In the genomic region with DNA sequence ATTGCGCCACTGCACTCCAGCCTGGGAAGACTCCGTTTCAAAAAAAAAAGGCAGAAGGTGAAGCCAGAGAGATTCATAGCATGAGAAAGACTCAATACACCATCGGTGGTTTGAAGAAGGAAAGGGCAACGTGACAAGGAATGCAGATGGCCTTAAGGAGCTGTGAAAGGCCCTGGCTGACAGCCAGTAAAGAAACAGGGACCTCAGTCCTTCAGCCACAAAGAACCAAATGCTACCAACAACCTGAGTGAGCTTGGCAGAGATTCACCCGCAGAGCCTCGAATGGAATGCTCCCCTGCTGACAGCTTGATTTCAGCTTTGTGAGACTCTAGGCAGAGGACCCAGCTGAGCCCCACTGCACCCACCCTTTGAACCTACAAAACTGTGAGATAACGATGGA, we compare ENCODE assay signal across 15 cellular contexts.
A peak's percentile ranks its signal among the peaks of the same experiment; 100 is the strongest.
DNase-seq lines count a peak whose midpoint lies in the region; ATAC-seq, FAIRE-seq and TF ChIP-seq lines count a peak whose summit lies in the region.
"Had no signal": no experiment of that assay in that cellular context is flagged by ENCODE, and none has a peak within 500 bp of the region (broad histone marks: within the 10 kb centered on the region; RNA-seq: fewer than 3 reads in every experiment).

No MANE protein-coding gene starts in this region.

- H3K4me1 ChIP-seq in RWPE2 (ENCODE audit: insufficient read depth, poor library complexity, severe bottlenecking) (peaks cover 34% of the 10 kb centered on the region), fibroblast of lung (ENCODE audit: control insufficient read depth, extremely low read depth, insufficient read depth, low read length) (peaks cover 30% of the 10 kb centered on the region)
- H3K4me1 ChIP-seq: right lobe of liver had no signal

- H3K4me2 ChIP-seq in fibroblast of lung (ENCODE audit: extremely low read depth, insufficient read depth, low read length): no peak overlapping the region

- H3K27ac Mint-ChIP-seq in T-cell: no peak overlapping the region
- H3K27ac Mint-ChIP-seq: activated naive CD8-positive, alpha-beta T cell had no signal

- H3K27ac ChIP-seq in RWPE2 (ENCODE audit: poor library complexity, severe bottlenecking) (peak overlapping the region; percentile 89), fibroblast of lung (ENCODE audit: insufficient read depth, low read length) (peak overlapping the region; percentile 86)
- H3K27ac ChIP-seq: 22Rv1, left ventricle myocardium inferior, right lobe of liver had no signal

- no peak overlapping the region for H3K4me3 ChIP-seq in RWPE2 (ENCODE audit: severe bottlenecking)
- no peak overlapping the region for H3K4me3 ChIP-seq in fibroblast of lung (replicated peaks in 1 of 4; ENCODE audit: control extremely low read depth in 1 of 4, insufficient read depth in 1 of 4, low read depth in 3 of 4, low read length in 4 of 4)
- H3K4me3 ChIP-seq: left ventricle myocardium inferior, right lobe of liver had no signal

- TF ChIP-seq CTCF in RWPE2 (IDR thresholded peaks at IDR 0.05; ENCODE audit: poor library complexity, severe bottlenecking): no peak
- TF ChIP-seq CTCF in fibroblast of lung (conservative IDR thresholded peaks at IDR 0.05 in 1 of 2, IDR thresholded peaks at IDR 0.05 in 1 of 2; ENCODE audit: low read depth in 1 of 2, low read length in 2 of 2): no peak
- no peak for TF ChIP-seq CTCF in GM13977 (IDR thresholded peaks at IDR 0.05; ENCODE audit: extremely low read depth, insufficient read depth, missing control alignments)

- H3K9me3 ChIP-seq in RWPE2 (ENCODE audit: severe bottlenecking): no peaks in the 10 kb centered on the region
- H3K9me3 ChIP-seq in fibroblast of lung (ENCODE audit: control insufficient read depth, insufficient read depth, low read depth, low read length): peaks cover 2% of the 10 kb centered on the region
- H3K9me3 ChIP-seq: right lobe of liver had no signal

- H3K9ac ChIP-seq in fibroblast of lung (ENCODE audit: insufficient read depth, low read length): no peak overlapping the region

- peaks cover 0 to 18% of the 10 kb centered on the region in 2 donors for H3K27me3 Mint-ChIP-seq in T-cell
- H3K27me3 Mint-ChIP-seq: activated naive CD8-positive, alpha-beta T cell had no signal

- H3K79me2 ChIP-seq in fibroblast of lung (ENCODE audit: control insufficient read depth, insufficient read depth, low read length): no peaks in the 10 kb centered on the region

- no peak for ATAC-seq in RWPE2 (ENCODE audit: low read depth)
- ATAC-seq in T-cell (replicated peaks in 1 of 4): no peak
- ATAC-seq: right lobe of liver had no signal

- no peaks in the 10 kb centered on the region for H3K36me3 Mint-ChIP-seq in T-cell
- H3K36me3 Mint-ChIP-seq: activated naive CD8-positive, alpha-beta T cell had no signal

- no peaks in the 10 kb centered on the region for H4K20me1 ChIP-seq in fibroblast of lung (ENCODE audit: control insufficient read depth, extremely low read depth, insufficient read depth, low read length)

- H3K4me3 Mint-ChIP-seq in T-cell: no peak overlapping the region
- H3K4me3 Mint-ChIP-seq: activated naive CD8-positive, alpha-beta T cell had no signal

- FAIRE-seq in urothelium cell line (lab: Jason Lieb, UNC): no peak
- FAIRE-seq in HTR-8/SVneo (lab: Jason Lieb, UNC): no peak

- no peaks in the 10 kb centered on the region for H3K36me3 ChIP-seq in RWPE2 (ENCODE audit: low read depth)
- H3K36me3 ChIP-seq in fibroblast of lung (ENCODE audit: control insufficient read depth, insufficient read depth, low read length): no peaks in the 10 kb centered on the region
- H3K36me3 ChIP-seq: left ventricle myocardium inferior, right lobe of liver had no signal

- CTCF ChIA-PET in T-cell (lab: Charles Lee): no interaction called here

- POLR2A ChIA-PET in T-cell (lab: Charles Lee): no interaction called here

- peaks cover 0 to 4% (median 4%) of the 10 kb centered on the region in 3 donors for H3K9me3 Mint-ChIP-seq in T-cell

- peaks cover 6 to 8% (median 8%) of the 10 kb centered on the region in 3 donors for H3K4me1 Mint-ChIP-seq in T-cell

- H2AFZ ChIP-seq in fibroblast of lung (ENCODE audit: low read length): no peak overlapping the region

- H3K27me3 ChIP-seq in RWPE2 (ENCODE audit: insufficient read depth, poor library complexity, severe bottlenecking) (no peaks in the 10 kb centered on the region), fibroblast of lung (ENCODE audit: control insufficient read depth, insufficient read depth, low read length) (no peaks in the 10 kb centered on the region)
- H3K27me3 ChIP-seq: right lobe of liver had no signal

- in situ Hi-C loops in GM13977 (cut with MboI; ENCODE audit: low pct_unique_long_range_greater_than_20kb, low sequenced_read_pairs, unreplicated experiment): no loop called here

- peak; percentile 22 for DNase-seq in DMS 273 (lab: John Stamatoyannopoulos, UW; ENCODE audit: unreplicated experiment)
- DNase-seq in DMS 273 treated with DMSO at 0.1 percent for 48 hours (lab: John Stamatoyannopoulos, UW): no peak
- DNase-seq in RWPE2 (ENCODE audit: low spot score): no peak
- peak in 1 of 2 donors; percentile 81 for DNase-seq in fibroblast of lung (ENCODE audit: low read depth in 2 of 2)
- peak; percentile 56 for DNase-seq in urothelium cell line (ENCODE audit: low spot score)
- no peak for DNase-seq in T-cell
- DNase-seq in HTR-8/SVneo (ENCODE audit: insufficient read length, low spot score): no peak
- no peak for DNase-seq in GM13977 (ENCODE audit: low spot score)
- DNase-seq: HCEC 1CT; hypothalamus; left ventricle myocardium inferior; right lobe of liver; stimulated activated naive CD4-positive, alpha-beta T cell had no signal

Comparison
In these comparisons a context has a peak if more than half of its experiments do, and no peak if none do; other contexts are left out.
1. DNase-seq: peak in DMS 273 (single experiment) and urothelium cell line (single experiment); none in DMS 273 treated with DMSO at 0.1 percent for 48 hours (single experiment), RWPE2 (single experiment), T-cell (0 of 34), HTR-8/SVneo (single experiment) and GM13977 (single experiment).